In genomic region chrX:10111364-10112148, GRCh38 we compare ENCODE assay signal across 9 cellular contexts. TPM values are rescaled to one million over a fixed set of nuclear protein-coding genes. Genes with fewer than 3 reads are reported as not detected.
A peak's percentile ranks its signal among the peaks of the same experiment; 100 is the strongest.
DNase-seq lines count a peak whose midpoint lies in the region; ATAC-seq and TF ChIP-seq lines count a peak whose summit lies in the region.
"Had no signal": no experiment of that assay in that cellular context is flagged by ENCODE, and none has a peak within 500 bp of the region (broad histone marks: within the 10 kb centered on the region; RNA-seq: fewer than 3 reads in every experiment).

No MANE protein-coding gene starts in this region.

- H3K27ac ChIP-seq in PC-3 (ENCODE audit: low read length): no peak overlapping the region

- H3F3A ChIP-seq in PC-3 (ENCODE audit: low read length, unreplicated experiment): no peaks in the 10 kb centered on the region

- peak overlapping the region; percentile 99 for H3K27ac Mint-ChIP-seq in activated naive CD8-positive, alpha-beta T cell
- H3K27ac Mint-ChIP-seq in Caco-2 (ENCODE audit: unreplicated experiment) (no peak overlapping the region), endothelial cell (ENCODE audit: unreplicated experiment) (no peak overlapping the region)

- POLR2A ChIA-PET in PC-3 (lab: Charles Lee; ENCODE audit: unreplicated experiment): no interaction called here
- POLR2A ChIA-PET in Caco-2 (lab: Charles Lee): no interaction called here

- no peak overlapping the region for H3K4me2 ChIP-seq in PC-3 (ENCODE audit: low read length)

- no peaks in the 10 kb centered on the region for H3K4me1 ChIP-seq in PC-3 (ENCODE audit: insufficient read depth, low read length)
- no peaks in the 10 kb centered on the region for H3K4me1 ChIP-seq in Caco-2

- DNase-seq in GM20000 (ENCODE audit: low spot score) (peak; percentile 56), RPMI8226 (peak; percentile 86), nucleus accumbens (lab: John Stamatoyannopoulos, UW) (peak in 29 of 56 donors; percentile 1 to 49 (median 11)), NCI-H187 treated with DMSO at 0.1 percent for 48 hours (lab: John Stamatoyannopoulos, UW) (no peak), PC-3 (no peak), Caco-2 (no peak), endothelial cell (ENCODE audit: low spot score) (no peak)

- H3K9me2 ChIP-seq in PC-3 (replicated peaks; ENCODE audit: low read length): no peaks in the 10 kb centered on the region

- no TSS peak for BruUV-seq in PC-3 (replicated peaks; lab: Mats Ljungman, UMichigan)
- BruUV-seq in Caco-2 (replicated peaks; lab: Mats Ljungman, UMichigan): no TSS peak

- CTCF ChIA-PET in PC-3 (lab: Charles Lee): no interaction called here
- CTCF ChIA-PET in Caco-2 (lab: Charles Lee): no interaction called here

- TF ChIP-seq CTCF in GM20000 (IDR thresholded peaks at IDR 0.05; ENCODE audit: extremely low read depth, missing control alignments): no peak
- no peak for TF ChIP-seq CTCF in PC-3 (conservative IDR thresholded peaks at IDR 0.05; ENCODE audit: low read depth, low read length)
- no peak for TF ChIP-seq CTCF in Caco-2 (IDR thresholded peaks at IDR 0.05; ENCODE audit: insufficient read depth in 1 of 2, low read depth in 1 of 2, low read length in 1 of 2, severe bottlenecking in 1 of 2, unreplicated experiment in 1 of 2)
- TF ChIP-seq CTCF in endothelial cell (IDR thresholded peaks at IDR 0.05; ENCODE audit: unreplicated experiment): no peak

- H3K79me2 ChIP-seq in PC-3 (ENCODE audit: low read length): no peaks in the 10 kb centered on the region

- H3K4me1 Mint-ChIP-seq in activated naive CD8-positive, alpha-beta T cell (ENCODE audit: low read depth): peaks cover 61% of the 10 kb centered on the region
- H3K4me1 Mint-ChIP-seq in Caco-2 (ENCODE audit: low read depth, unreplicated experiment): no peaks in the 10 kb centered on the region
- no peaks in the 10 kb centered on the region for H3K4me1 Mint-ChIP-seq in endothelial cell (ENCODE audit: unreplicated experiment)

- H3K36me3 ChIP-seq in PC-3 (ENCODE audit: low read depth, low read length) (peaks cover 4% of the 10 kb centered on the region), Caco-2 (ENCODE audit: control insufficient read depth, insufficient read depth, low read length) (no peaks in the 10 kb centered on the region)

- no peaks in the 10 kb centered on the region for H3K9me3 ChIP-seq in PC-3 (ENCODE audit: low read length)
- no peaks in the 10 kb centered on the region for H3K9me3 ChIP-seq in Caco-2

- no peak for ATAC-seq in PC-3
- ATAC-seq: K562 had no signal

- H3K9me3 Mint-ChIP-seq in activated naive CD8-positive, alpha-beta T cell (ENCODE audit: low read depth): no peaks in the 10 kb centered on the region
- H3K9me3 Mint-ChIP-seq in Caco-2 (ENCODE audit: unreplicated experiment) (no peaks in the 10 kb centered on the region), endothelial cell (ENCODE audit: unreplicated experiment) (no peaks in the 10 kb centered on the region)

- no peak overlapping the region for H3K9ac ChIP-seq in PC-3 (ENCODE audit: low read length)

- no peaks in the 10 kb centered on the region for H3K27me3 Mint-ChIP-seq in activated naive CD8-positive, alpha-beta T cell
- H3K27me3 Mint-ChIP-seq in Caco-2 (ENCODE audit: insufficient read depth, unreplicated experiment) (no peaks in the 10 kb centered on the region), endothelial cell (ENCODE audit: unreplicated experiment) (peaks cover 2% of the 10 kb centered on the region)

- H3K36me3 Mint-ChIP-seq in activated naive CD8-positive, alpha-beta T cell: peaks cover 5% of the 10 kb centered on the region
- H3K36me3 Mint-ChIP-seq in Caco-2 (ENCODE audit: insufficient read depth, unreplicated experiment): peaks cover 5% of the 10 kb centered on the region
- peaks cover 10% of the 10 kb centered on the region for H3K36me3 Mint-ChIP-seq in endothelial cell (ENCODE audit: low read depth, unreplicated experiment)

- no peak overlapping the region for H2AFZ ChIP-seq in PC-3 (ENCODE audit: low read length)

- intact Hi-C loops in PC-3 (cut with micrococcal nuclease): no loop called here
- intact Hi-C loops in Caco-2 (cut with micrococcal nuclease; ENCODE audit: unreplicated experiment): no loop called here

- H3K4me3 Mint-ChIP-seq in activated naive CD8-positive, alpha-beta T cell: peak overlapping the region; percentile 87
- H3K4me3 Mint-ChIP-seq in Caco-2 (ENCODE audit: unreplicated experiment) (no peak overlapping the region), endothelial cell (ENCODE audit: unreplicated experiment) (no peak overlapping the region)

- no peaks in the 10 kb centered on the region for H3K27me3 ChIP-seq in PC-3 (ENCODE audit: low read length)
- no peaks in the 10 kb centered on the region for H3K27me3 ChIP-seq in Caco-2 (replicated peaks; ENCODE audit: control insufficient read depth, insufficient read depth, low read length)

- no peak overlapping the region for H3K4me3 ChIP-seq in PC-3 (ENCODE audit: low read length)
- H3K4me3 ChIP-seq in Caco-2 (ENCODE audit: low read depth, low read length): no peak overlapping the region
- H3K4me3 ChIP-seq: K562 had no signal

- H4K20me1 ChIP-seq in PC-3 (ENCODE audit: low read length): no peaks in the 10 kb centered on the region

RNA-seq across cellular contexts. Expression of gene CLCN4, which starts 45.2 kb away (rescaled TPM):
- total RNA-seq in PC-3 (2014; rRNA removed): 13.7 and 16.3 TPM in 2 replicates
- total RNA-seq in Caco-2 (2022): 10.0 and 11.1 TPM in 2 replicates
- total RNA-seq in endothelial cell (ENCODE audit: unreplicated experiment): 23.1 TPM

Comparison
In these comparisons a context has a peak if more than half of its experiments do, and no peak if none do; other contexts are left out.
1. DNase-seq: peak in GM20000 (single experiment), RPMI8226 (single experiment) and nucleus accumbens (29 of 56); none in NCI-H187 treated with DMSO at 0.1 percent for 48 hours (single experiment), PC-3 (single experiment), Caco-2 (0 of 2) and endothelial cell (single experiment).